In the genomic region with DNA sequence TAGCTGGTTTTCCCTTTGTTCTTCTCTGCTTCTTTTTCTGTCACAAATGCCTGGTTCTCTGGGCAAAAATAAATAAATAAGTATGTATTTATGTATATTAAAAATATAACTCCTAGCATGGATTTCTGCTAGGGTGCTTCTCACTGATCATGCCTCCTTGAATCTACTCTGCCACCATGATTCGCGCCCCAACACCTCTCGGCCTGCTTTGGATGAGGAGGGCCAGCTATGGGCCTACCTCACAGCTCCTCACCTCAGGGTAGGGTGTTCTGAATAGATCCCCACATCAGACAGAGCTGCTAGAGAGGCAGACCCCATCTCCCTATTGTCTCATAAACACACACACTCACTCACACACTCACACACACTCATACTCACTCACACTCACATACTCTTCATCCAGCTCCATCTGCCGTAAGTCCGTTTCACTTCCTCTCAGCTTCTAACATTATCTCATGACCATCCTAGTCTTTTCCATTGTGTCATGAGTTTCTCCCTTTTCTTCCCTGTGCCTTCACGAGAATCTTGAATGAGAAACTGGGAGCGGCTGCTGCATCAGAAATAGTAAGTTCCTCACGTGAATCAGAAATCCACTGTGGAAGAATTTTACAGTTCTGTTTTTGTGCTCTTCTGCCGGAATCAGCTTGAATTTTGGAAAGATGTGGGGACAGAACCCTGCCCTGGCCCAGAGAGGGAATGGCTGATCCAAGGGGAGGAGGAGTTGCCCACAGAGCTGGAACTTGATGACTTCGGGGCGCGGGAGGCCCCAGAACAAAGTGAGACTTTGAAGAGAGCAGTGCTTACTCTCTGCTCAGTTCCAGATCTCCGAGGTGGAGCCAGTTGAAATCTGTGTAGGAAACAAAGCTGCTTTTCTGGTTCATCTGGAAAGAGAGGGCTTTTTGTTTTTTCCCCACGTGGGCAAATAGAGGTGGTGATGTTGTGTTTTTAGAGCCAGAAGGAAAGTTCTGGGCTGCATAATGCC, we compare ENCODE assay signal across 10 cellular contexts. TPM values are rescaled to one million over a fixed set of nuclear protein-coding genes. Genes with fewer than 3 reads are reported as not detected.
A peak's percentile ranks its signal among the peaks of the same experiment; 100 is the strongest.
DNase-seq lines count a peak whose midpoint lies in the region; ATAC-seq, FAIRE-seq and TF ChIP-seq lines count a peak whose summit lies in the region.
"Had no signal": no experiment of that assay in that cellular context is flagged by ENCODE, and none has a peak within 500 bp of the region (broad histone marks: within the 10 kb centered on the region; RNA-seq: fewer than 3 reads in every experiment).

No MANE protein-coding gene starts in this region.

- no peak overlapping the region for H3K4me3 Mint-ChIP-seq in brain
- H3K4me3 Mint-ChIP-seq in stimulated activated naive B cell treated with anti-CD40 and anti-IgM and Interleukin-4, amounts not matched to agents 10 μg/mL and 1 μg/mL and 100 μg/mL, for 72 hours: no peak overlapping the region
- no peak overlapping the region for H3K4me3 Mint-ChIP-seq in activated T-helper 2 cell treated with anti-CD3 and anti-CD28 coated beads, Interferon-gamma antibody, Interleukin-2, Interleukin-4, amounts not matched to agents 10 μg/mL and 5 μg/mL and 100 μg/mL, durations not matched to agents 14 hours and 24 hours and 36 hours (ENCODE audit: low read depth)

- DNase-seq in GM12892 (ENCODE audit: insufficient read length) (no peak), AML-193 (lab: John Stamatoyannopoulos, UW) (no peak)
- no peak for DNase-seq in stimulated activated naive B cell treated with anti-CD40 and anti-IgM and Interleukin-4, amounts not matched to agents 10 μg/mL and 1 μg/mL and 100 μg/mL, for 72 hours
- no peak for DNase-seq in activated T-helper 2 cell treated with anti-CD3 and anti-CD28 coated beads, Interferon-gamma antibody, Interleukin-2, Interleukin-4, amounts not matched to agents 10 μg/mL and 5 μg/mL and 100 μg/mL, durations not matched to agents 14 hours and 24 hours and 36 hours (ENCODE audit: low spot score)
- no peak for DNase-seq in stimulated activated naive CD8-positive, alpha-beta T cell treated with anti-CD3 and anti-CD28 coated beads, Interleukin-15, Interleukin-2, amounts not matched to agents 100 U/mL and 50 U/mL, for 24 hours
- DNase-seq in activated naive CD4-positive, alpha-beta T cell treated with anti-CD3 and anti-CD28 coated beads, Interleukin-2, amount 50 U/mL, for 72 hours (ENCODE audit: low spot score in 2 of 2): no peak
- DNase-seq: activated CD4-positive, alpha-beta T cell treated with anti-CD3 and anti-CD28 coated beads for 4 hours; Peyer's patch had no signal

- intact Hi-C loops in activated T-helper 2 cell treated with anti-CD3 and anti-CD28 coated beads, Interferon-gamma antibody, Interleukin-2, Interleukin-4, amounts not matched to agents 10 μg/mL and 5 μg/mL and 100 μg/mL, durations not matched to agents 14 hours and 24 hours and 36 hours (cut with micrococcal nuclease): no loop called here

- FAIRE-seq in GM12892 (lab: Jason Lieb, UNC): peak; percentile 14

- peaks cover 26% of the 10 kb centered on the region for H3K4me1 Mint-ChIP-seq in brain
- H3K4me1 Mint-ChIP-seq in stimulated activated naive B cell treated with anti-CD40 and anti-IgM and Interleukin-4, amounts not matched to agents 10 μg/mL and 1 μg/mL and 100 μg/mL, for 72 hours: peaks cover 35 to 51% of the 10 kb centered on the region in 2 donors
- H3K4me1 Mint-ChIP-seq in activated T-helper 2 cell treated with anti-CD3 and anti-CD28 coated beads, Interferon-gamma antibody, Interleukin-2, Interleukin-4, amounts not matched to agents 10 μg/mL and 5 μg/mL and 100 μg/mL, durations not matched to agents 14 hours and 24 hours and 36 hours (ENCODE audit: low read depth): peaks cover 45% of the 10 kb centered on the region

- H3K27ac ChIP-seq in layer of hippocampus (ENCODE audit: low read depth, low read length): peak overlapping the region; percentile 94

- no peaks in the 10 kb centered on the region for H3K27me3 ChIP-seq in layer of hippocampus (ENCODE audit: control insufficient read depth, insufficient read depth, low read length)
- H3K27me3 ChIP-seq: Peyer's patch had no signal

- ATAC-seq in stimulated activated naive B cell treated with anti-CD40 and anti-IgM and Interleukin-4, amounts not matched to agents 10 μg/mL and 1 μg/mL and 100 μg/mL, for 72 hours (replicated peaks): peak; percentile 74 to 75
- ATAC-seq in stimulated activated naive CD8-positive, alpha-beta T cell treated with anti-CD3 and anti-CD28 coated beads, Interleukin-15, Interleukin-2, amounts not matched to agents 100 U/mL and 50 U/mL, for 24 hours: no peak
- ATAC-seq in activated naive CD4-positive, alpha-beta T cell treated with anti-CD3 and anti-CD28 coated beads, Interleukin-2, amount 50 U/mL, for 72 hours: no peak

- H3K27me3 Mint-ChIP-seq in brain: no peaks in the 10 kb centered on the region
- no peaks in the 10 kb centered on the region for H3K27me3 Mint-ChIP-seq in stimulated activated naive B cell treated with anti-CD40 and anti-IgM and Interleukin-4, amounts not matched to agents 10 μg/mL and 1 μg/mL and 100 μg/mL, for 72 hours
- no peaks in the 10 kb centered on the region for H3K27me3 Mint-ChIP-seq in activated T-helper 2 cell treated with anti-CD3 and anti-CD28 coated beads, Interferon-gamma antibody, Interleukin-2, Interleukin-4, amounts not matched to agents 10 μg/mL and 5 μg/mL and 100 μg/mL, durations not matched to agents 14 hours and 24 hours and 36 hours (ENCODE audit: low read depth)

- H3K36me3 Mint-ChIP-seq in brain: no peaks in the 10 kb centered on the region
- peaks cover 13 to 27% of the 10 kb centered on the region in 2 donors for H3K36me3 Mint-ChIP-seq in stimulated activated naive B cell treated with anti-CD40 and anti-IgM and Interleukin-4, amounts not matched to agents 10 μg/mL and 1 μg/mL and 100 μg/mL, for 72 hours
- H3K36me3 Mint-ChIP-seq in activated T-helper 2 cell treated with anti-CD3 and anti-CD28 coated beads, Interferon-gamma antibody, Interleukin-2, Interleukin-4, amounts not matched to agents 10 μg/mL and 5 μg/mL and 100 μg/mL, durations not matched to agents 14 hours and 24 hours and 36 hours (ENCODE audit: low read depth): peaks cover 41% of the 10 kb centered on the region
- no peaks in the 10 kb centered on the region for H3K36me3 Mint-ChIP-seq in activated naive CD4-positive, alpha-beta T cell treated with anti-CD3 and anti-CD28 coated beads, Interleukin-2, amount 50 U/mL, for 72 hours

- no peaks in the 10 kb centered on the region for H3K9me3 Mint-ChIP-seq in brain
- H3K9me3 Mint-ChIP-seq in stimulated activated naive B cell treated with anti-CD40 and anti-IgM and Interleukin-4, amounts not matched to agents 10 μg/mL and 1 μg/mL and 100 μg/mL, for 72 hours: no peaks in the 10 kb centered on the region
- no peaks in the 10 kb centered on the region for H3K9me3 Mint-ChIP-seq in activated T-helper 2 cell treated with anti-CD3 and anti-CD28 coated beads, Interferon-gamma antibody, Interleukin-2, Interleukin-4, amounts not matched to agents 10 μg/mL and 5 μg/mL and 100 μg/mL, durations not matched to agents 14 hours and 24 hours and 36 hours
- no peaks in the 10 kb centered on the region for H3K9me3 Mint-ChIP-seq in activated naive CD4-positive, alpha-beta T cell treated with anti-CD3 and anti-CD28 coated beads, Interleukin-2, amount 50 U/mL, for 72 hours

- peak overlapping the region in 3 of 5 experiments; percentile 0 to 56 (median 11) for H3K27ac Mint-ChIP-seq in brain
- peak overlapping the region; percentile 42 for H3K27ac Mint-ChIP-seq in stimulated activated naive B cell treated with anti-CD40 and anti-IgM and Interleukin-4, amounts not matched to agents 10 μg/mL and 1 μg/mL and 100 μg/mL, for 72 hours
- H3K27ac Mint-ChIP-seq in activated T-helper 2 cell treated with anti-CD3 and anti-CD28 coated beads, Interferon-gamma antibody, Interleukin-2, Interleukin-4, amounts not matched to agents 10 μg/mL and 5 μg/mL and 100 μg/mL, durations not matched to agents 14 hours and 24 hours and 36 hours: no peak overlapping the region
- no peak overlapping the region for H3K27ac Mint-ChIP-seq in activated naive CD4-positive, alpha-beta T cell treated with anti-CD3 and anti-CD28 coated beads, Interleukin-2, amount 50 U/mL, for 72 hours

- TF ChIP-seq CTCF in brain (conservative IDR thresholded peaks at IDR 0.05): no peak

- no peak for TF ChIP-seq POLR2A in GM12892 (IDR thresholded peaks at IDR 0.05; ENCODE audit: low read depth, low read length)

RNA-seq across cellular contexts. Expression of a gene that starts 20.9 kb away (rescaled TPM):
- 82.4 TPM for polyA plus RNA-seq in GM12892 (2012; ENCODE audit: missing spikeins)
- 13.8 TPM for polyA plus RNA-seq in brain (ENCODE audit: insufficient read depth, low read depth, low replicate concordance)
- total RNA-seq in activated T-helper 2 cell treated with anti-CD3 and anti-CD28 coated beads, Interferon-gamma antibody, Interleukin-2, Interleukin-4, amounts not matched to agents 10 μg/mL and 5 μg/mL and 100 μg/mL, durations not matched to agents 14 hours and 24 hours and 36 hours: 45.6 and 52.9 TPM in 2 replicates
- total RNA-seq in activated naive CD4-positive, alpha-beta T cell treated with anti-CD3 and anti-CD28 coated beads, Interleukin-2, amount 50 U/mL, for 72 hours: 10 to 100 TPM; 22.4 to 32.0 TPM

Comparison
In these comparisons a context has a peak if more than half of its experiments do, and no peak if none do; other contexts are left out.
1. H3K27ac Mint-ChIP-seq: peak in brain (3 of 5) and stimulated activated naive B cell treated with anti-CD40 and anti-IgM and Interleukin-4, amounts not matched to agents 10 μg/mL and 1 μg/mL and 100 μg/mL, for 72 hours (single experiment); none in activated T-helper 2 cell treated with anti-CD3 and anti-CD28 coated beads, Interferon-gamma antibody, Interleukin-2, Interleukin-4, amounts not matched to agents 10 μg/mL and 5 μg/mL and 100 μg/mL, durations not matched to agents 14 hours and 24 hours and 36 hours (single experiment) and activated naive CD4-positive, alpha-beta T cell treated with anti-CD3 and anti-CD28 coated beads, Interleukin-2, amount 50 U/mL, for 72 hours (0 of 2).
2. ATAC-seq: peak in stimulated activated naive B cell treated with anti-CD40 and anti-IgM and Interleukin-4, amounts not matched to agents 10 μg/mL and 1 μg/mL and 100 μg/mL, for 72 hours (2 of 2); none in stimulated activated naive CD8-positive, alpha-beta T cell treated with anti-CD3 and anti-CD28 coated beads, Interleukin-15, Interleukin-2, amounts not matched to agents 100 U/mL and 50 U/mL, for 24 hours (single experiment) and activated naive CD4-positive, alpha-beta T cell treated with anti-CD3 and anti-CD28 coated beads, Interleukin-2, amount 50 U/mL, for 72 hours (0 of 2).